ENCODE assay signal across 22 cellular contexts in genomic region chr21:42644223-42645208, GRCh38. TPM values are rescaled to one million over a fixed set of nuclear protein-coding genes. Genes with fewer than 3 reads are reported as not detected.
DNase-seq lines count a peak whose midpoint lies in the region; ATAC-seq and TF ChIP-seq lines count a peak whose summit lies in the region.
"Had no signal": no experiment of that assay in that cellular context is flagged by ENCODE, and none has a peak within 500 bp of the region (broad histone marks: within the 10 kb centered on the region; RNA-seq: fewer than 3 reads in every experiment).

No MANE protein-coding gene starts in this region.

- intact Hi-C loops in Right ventricle myocardium inferior (cut with DNase I) = no loop called here
- intact Hi-C loops in cardiac septum (cut with DNase I) = no loop called here
- intact Hi-C loops in spleen (cut with DNase I; ENCODE audit: low total_unique reads) = no loop called here

- no peaks in the 10 kb centered on the region for H3K36me3 Mint-ChIP-seq in chondrocyte (ENCODE audit: low read depth)
- no peaks in the 10 kb centered on the region for H3K36me3 Mint-ChIP-seq in T-helper 2 cell treated with Interferon-gamma antibody and Interleukin-4, amounts not matched to agents 5 μg/mL and 100 μg/mL, for 36 hours (ENCODE audit: low read depth)
- H3K36me3 Mint-ChIP-seq: naive thymus-derived CD8-positive, alpha-beta T cell had no signal

- DNase-seq in Right ventricle myocardium inferior (ENCODE audit: missing footprints) (peak; percentile 44), cardiac septum (ENCODE audit: low spot score) (no peak), chondrocyte (ENCODE audit: low spot score) (peak; percentile 54), kidney tubule cell (ENCODE audit: low spot score) (peak; percentile 42), spleen (peak; percentile 30), NCI-H187 treated with DMSO at 0.1 percent for 48 hours (lab: John Stamatoyannopoulos, UW) (no peak)
- DNase-seq in T-helper 2 cell treated with Interferon-gamma antibody and Interleukin-4, amounts not matched to agents 5 μg/mL and 100 μg/mL, for 36 hours (ENCODE audit: low spot score) = no peak
- DNase-seq: 8988T; activated CD4-positive, alpha-beta T cell treated with anti-CD3 and anti-CD28 coated beads, Interleukin-2, amount 10 ng/mL, durations not matched to agents 7 days and 5 days; GDM1; Karpas-422; NCI-H1417 treated with DMSO at 0.1 percent for 48 hours; NCI-H82; stimulated activated CD4-positive, alpha-beta T cell treated with anti-CD3 and anti-CD28 coated beads, Interleukin-15, amount 100 ng/mL, for 24 hours; stimulated activated naive CD4-positive, alpha-beta T cell; tibial artery had no signal

- no peak for ATAC-seq in Right ventricle myocardium inferior
- ATAC-seq in HG03045 (IDR thresholded peaks at IDR 0.05; ENCODE audit: unreplicated experiment) = no peak
- ATAC-seq: GM12878; naive thymus-derived CD8-positive, alpha-beta T cell had no signal

- H3K4me1 ChIP-seq in spleen = peaks cover 0 to 14% (median 4%) of the 10 kb centered on the region in 6 donors
- H3K4me1 ChIP-seq: ascending aorta, BLaER1 had no signal

- no peak for TF ChIP-seq POLR2A in spleen (IDR thresholded peaks at IDR 0.05)

- H3K27me3 ChIP-seq in spleen (replicated peaks in 1 of 7) = peaks cover 0 to 39% (median 0%) of the 10 kb centered on the region in 7 donors
- H3K27me3 ChIP-seq: ascending aorta had no signal

- no peak overlapping the region for H3K27ac ChIP-seq in spleen
- H3K27ac ChIP-seq: ascending aorta, BLaER1, tibial artery had no signal

- no peaks in the 10 kb centered on the region for H3K9me3 Mint-ChIP-seq in chondrocyte (ENCODE audit: low read depth)
- no peaks in the 10 kb centered on the region for H3K9me3 Mint-ChIP-seq in T-helper 2 cell treated with Interferon-gamma antibody and Interleukin-4, amounts not matched to agents 5 μg/mL and 100 μg/mL, for 36 hours
- H3K9me3 Mint-ChIP-seq: activated CD4-positive, alpha-beta T cell treated with anti-CD3 and anti-CD28 coated beads, Interleukin-2, amount 10 ng/mL, durations not matched to agents 7 days and 5 days; dendritic cell treated with granulocyte-macrophage colony-stimulating factor and Interleukin-4, amounts not matched to agents 40 ng/mL and 50 ng/mL, for 4 days; naive thymus-derived CD8-positive, alpha-beta T cell had no signal

- H3K4me1 Mint-ChIP-seq in chondrocyte (ENCODE audit: low read depth) = peaks cover 7% of the 10 kb centered on the region
- no peaks in the 10 kb centered on the region for H3K4me1 Mint-ChIP-seq in T-helper 2 cell treated with Interferon-gamma antibody and Interleukin-4, amounts not matched to agents 5 μg/mL and 100 μg/mL, for 36 hours (ENCODE audit: low read depth)
- H3K4me1 Mint-ChIP-seq: activated CD4-positive, alpha-beta T cell treated with anti-CD3 and anti-CD28 coated beads, Interleukin-2, amount 10 ng/mL, durations not matched to agents 7 days and 5 days; naive thymus-derived CD8-positive, alpha-beta T cell had no signal

- WGBS in spleen, 5 donors = 67 to 76% (median 75%) methylated on average over 21 of the region's 21 CpGs

- H3K4me3 ChIP-seq in spleen = no peak overlapping the region
- H3K4me3 ChIP-seq: ascending aorta, BLaER1, GM12878, tibial artery had no signal

- H3K27ac Mint-ChIP-seq in chondrocyte (ENCODE audit: unreplicated experiment) = peak overlapping the region; percentile 51
- no peak overlapping the region for H3K27ac Mint-ChIP-seq in T-helper 2 cell treated with Interferon-gamma antibody and Interleukin-4, amounts not matched to agents 5 μg/mL and 100 μg/mL, for 36 hours
- H3K27ac Mint-ChIP-seq: activated CD4-positive, alpha-beta T cell treated with anti-CD3 and anti-CD28 coated beads, Interleukin-2, amount 10 ng/mL, durations not matched to agents 7 days and 5 days; dendritic cell treated with granulocyte-macrophage colony-stimulating factor and Interleukin-4, amounts not matched to agents 40 ng/mL and 50 ng/mL, for 4 days had no signal

- peaks cover 31% of the 10 kb centered on the region for H3K27me3 Mint-ChIP-seq in chondrocyte (ENCODE audit: low read depth)
- peaks cover 11% of the 10 kb centered on the region for H3K27me3 Mint-ChIP-seq in T-helper 2 cell treated with Interferon-gamma antibody and Interleukin-4, amounts not matched to agents 5 μg/mL and 100 μg/mL, for 36 hours (ENCODE audit: low read depth)

- no peaks in the 10 kb centered on the region for H3K9me3 ChIP-seq in spleen
- H3K9me3 ChIP-seq: ascending aorta, BLaER1, tibial artery had no signal

- H3K4me3 Mint-ChIP-seq in chondrocyte (ENCODE audit: unreplicated experiment) = no peak overlapping the region
- no peak overlapping the region for H3K4me3 Mint-ChIP-seq in T-helper 2 cell treated with Interferon-gamma antibody and Interleukin-4, amounts not matched to agents 5 μg/mL and 100 μg/mL, for 36 hours
- H3K4me3 Mint-ChIP-seq: activated CD4-positive, alpha-beta T cell treated with anti-CD3 and anti-CD28 coated beads, Interleukin-2, amount 10 ng/mL, durations not matched to agents 7 days and 5 days; dendritic cell treated with granulocyte-macrophage colony-stimulating factor and Interleukin-4, amounts not matched to agents 40 ng/mL and 50 ng/mL, for 4 days; naive thymus-derived CD8-positive, alpha-beta T cell had no signal

- H3K36me3 ChIP-seq in spleen = no peaks in the 10 kb centered on the region
- H3K36me3 ChIP-seq: ascending aorta, BLaER1, tibial artery had no signal

- TF ChIP-seq CTCF in chondrocyte (IDR thresholded peaks at IDR 0.05) (no peak), spleen (IDR thresholded peaks at IDR 0.05 in 8 of 11, conservative IDR thresholded peaks at IDR 0.05 in 3 of 11) (no peak)

RNA-seq across cellular contexts. Expression of gene PDE9A, which starts 8.9 kb away (rescaled TPM):
- total RNA-seq in Right ventricle myocardium inferior (3.4 TPM), cardiac septum (1.1 TPM), chondrocyte (0.60 to 1.2 TPM (median 1.1 TPM) in 3 replicates), spleen (10 to 100 TPM; 15.1 to 45.5 (median 24.9) TPM)
- polyA plus RNA-seq in spleen = 10 to 100 TPM in 2 of 3 donors, 1 to 10 TPM in 1; 7.9 to 33.5 (median 18.2) TPM

Comparison
In these comparisons a context has a peak if more than half of its experiments do, and no peak if none do; other contexts are left out.
1. DNase-seq: peak in Right ventricle myocardium inferior (single experiment), chondrocyte (single experiment), kidney tubule cell (single experiment) and spleen (single experiment); none in cardiac septum (single experiment), T-helper 2 cell treated with Interferon-gamma antibody and Interleukin-4, amounts not matched to agents 5 μg/mL and 100 μg/mL, for 36 hours (single experiment) and NCI-H187 treated with DMSO at 0.1 percent for 48 hours (single experiment).